In the genomic region with DNA sequence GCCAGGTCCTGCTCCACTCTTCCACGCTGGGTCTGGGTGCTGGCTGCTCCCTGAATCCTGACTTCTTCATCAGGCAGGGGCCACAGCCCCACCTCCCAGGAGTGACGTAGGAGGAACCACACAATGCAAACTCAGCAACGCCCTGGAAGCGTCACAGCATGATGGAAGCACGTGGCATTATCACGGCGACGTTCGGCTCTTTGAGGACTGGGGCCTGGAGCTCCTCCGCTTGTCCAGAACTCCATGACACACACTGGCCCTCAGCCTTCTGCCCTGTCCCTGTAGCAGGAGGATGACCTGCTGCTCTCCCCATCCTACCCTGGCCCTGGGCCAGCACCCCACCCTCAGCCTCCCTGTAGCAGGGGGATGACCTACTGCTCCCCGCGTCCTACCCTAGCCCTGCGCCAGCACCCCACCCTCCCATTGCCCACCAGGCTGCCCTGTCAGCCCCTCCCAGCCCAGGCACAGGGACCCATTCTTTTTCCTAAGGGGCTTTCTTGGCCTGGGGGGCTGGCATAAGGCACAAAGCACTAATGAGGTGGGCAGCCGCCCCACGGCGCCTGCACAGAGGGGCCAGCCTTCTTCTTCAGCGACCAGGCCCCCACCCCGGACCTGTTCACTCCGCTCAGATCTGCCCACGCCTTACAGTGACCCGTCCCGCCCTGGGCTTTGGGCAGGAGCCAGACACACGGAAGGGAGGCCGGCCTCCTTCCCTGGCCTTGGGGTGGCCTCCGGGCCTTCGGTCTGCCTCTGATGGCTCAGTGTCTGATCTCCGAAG, we compare ENCODE assay signal across 19 cellular contexts.
DNase-seq lines count a peak whose midpoint lies in the region; ATAC-seq and TF ChIP-seq lines count a peak whose summit lies in the region.
"Had no signal": no experiment of that assay in that cellular context is flagged by ENCODE, and none has a peak within 500 bp of the region (broad histone marks: within the 10 kb centered on the region; RNA-seq: fewer than 3 reads in every experiment).

No MANE protein-coding gene starts in this region.

- H3K27me3 Mint-ChIP-seq in neural crest cell (ENCODE audit: low read depth), result no peaks in the 10 kb centered on the region
- H3K27me3 Mint-ChIP-seq: activated CD4-positive, alpha-beta memory T cell treated with anti-CD3 and anti-CD28 coated beads, Interleukin-2, amount 10 ng/mL, durations not matched to agents 7 days and 5 days; naive thymus-derived CD4-positive, alpha-beta T cell had no signal

- H3K27me3 ChIP-seq in Panc1 (ENCODE audit: control insufficient read depth, insufficient read depth, low read length) (no peaks in the 10 kb centered on the region), thyroid gland (no peaks in the 10 kb centered on the region)
- H3K27me3 ChIP-seq: BLaER1 treated with 17β-estradiol and CSF1 and Interleukin-3, amounts not matched to agents 10 nM and 100 nM; left lung had no signal

- H3K4me1 ChIP-seq in Panc1 (ENCODE audit: control insufficient read depth, insufficient read depth, low read length) (peaks cover 46% of the 10 kb centered on the region), thyroid gland (peaks cover 25 to 65% of the 10 kb centered on the region in 2 donors)

- ATAC-seq in Panc1, result no peak
- ATAC-seq in HG02588 (IDR thresholded peaks at IDR 0.05; ENCODE audit: unreplicated experiment), result no peak
- ATAC-seq in HG03460 (IDR thresholded peaks at IDR 0.05; ENCODE audit: unreplicated experiment), result no peak
- ATAC-seq: activated T-cell treated with anti-CD3 and anti-CD28 coated beads, Interleukin-2, amount 50 U/mL, for 4 hours; left lung; naive thymus-derived CD4-positive, alpha-beta T cell; PC-3 had no signal

- POLR2A ChIA-PET in Panc1 (lab: Charles Lee), result no interaction called here

- TF ChIP-seq CTCF in Panc1 (IDR thresholded peaks at IDR 0.05), result no peak
- no peak for TF ChIP-seq CTCF in coronary artery (IDR thresholded peaks at IDR 0.05)
- TF ChIP-seq CTCF in neural crest cell (conservative IDR thresholded peaks at IDR 0.05), result no peak
- TF ChIP-seq CTCF in thyroid gland (IDR thresholded peaks at IDR 0.05), result no peak

- no peak for TF ChIP-seq POLR2A in thyroid gland (IDR thresholded peaks at IDR 0.05)

- DNase-seq in Panc1 (ENCODE audit: low read depth, low spot score) (no peak), coronary artery (ENCODE audit: low spot score) (peak; percentile 76), neural crest cell (ENCODE audit: low read depth, low spot score) (no peak), thyroid gland (no peak), NCI-H748 treated with DMSO at 0.1 percent for 48 hours (lab: John Stamatoyannopoulos, UW) (no peak), RPMI8226 (no peak)
- DNase-seq: activated CD4-positive, alpha-beta memory T cell treated with anti-CD3 and anti-CD28 coated beads, Interleukin-2, amount 10 ng/mL, durations not matched to agents 7 days and 5 days; activated T-cell treated with anti-CD3 and anti-CD28 coated beads, Interleukin-2, amount 50 U/mL, for 4 hours; central memory CD4-positive, alpha-beta T cell; foreskin fibroblast; MM.1S; naive thymus-derived CD4-positive, alpha-beta T cell; NCI-H2029; PC-3; stimulated activated CD4-positive, alpha-beta T cell treated with anti-CD3 and anti-CD28 coated beads, Interleukin-1b, Interleukin-23, amount 100 ng/mL, for 48 hours had no signal

- H3K4me3 Mint-ChIP-seq in neural crest cell, result no peak overlapping the region
- H3K4me3 Mint-ChIP-seq: activated CD4-positive, alpha-beta memory T cell treated with anti-CD3 and anti-CD28 coated beads, Interleukin-2, amount 10 ng/mL, durations not matched to agents 7 days and 5 days; activated T-cell treated with anti-CD3 and anti-CD28 coated beads, Interleukin-2, amount 50 U/mL, for 4 hours; naive thymus-derived CD4-positive, alpha-beta T cell had no signal

- no peaks in the 10 kb centered on the region for H3K36me3 Mint-ChIP-seq in neural crest cell (ENCODE audit: low read depth)
- H3K36me3 Mint-ChIP-seq: naive thymus-derived CD4-positive, alpha-beta T cell had no signal

- H3K9me3 ChIP-seq in Panc1 (ENCODE audit: control insufficient read depth, insufficient read depth, low read depth, low read length) (no peaks in the 10 kb centered on the region), thyroid gland (no peaks in the 10 kb centered on the region)
- H3K9me3 ChIP-seq: left lung had no signal

- BruUV-seq in Panc1 (replicated peaks; lab: Mats Ljungman, UMichigan), result no TSS peak

- peak overlapping the region; percentile 91 for H3K27ac ChIP-seq in Panc1 (ENCODE audit: low read length)
- peak overlapping the region; percentile 84 to 96 for H3K27ac ChIP-seq in coronary artery
- H3K27ac ChIP-seq in thyroid gland, result peak overlapping the region in 2 of 3 donors; percentile 10 to 49
- H3K27ac ChIP-seq: BLaER1 treated with 17β-estradiol and CSF1 and Interleukin-3, amounts not matched to agents 10 nM and 100 nM; left lung had no signal

- CTCF ChIA-PET in Panc1 (lab: Charles Lee), result no interaction called here

- H3K36me3 ChIP-seq in Panc1 (ENCODE audit: control insufficient read depth, insufficient read depth, low read length) (no peaks in the 10 kb centered on the region), thyroid gland (no peaks in the 10 kb centered on the region)
- H3K36me3 ChIP-seq: BLaER1 treated with 17β-estradiol and CSF1 and Interleukin-3, amounts not matched to agents 10 nM and 100 nM; left lung had no signal

- H3K4me1 Mint-ChIP-seq in neural crest cell, result peaks cover 23% of the 10 kb centered on the region
- H3K4me1 Mint-ChIP-seq: activated CD4-positive, alpha-beta memory T cell treated with anti-CD3 and anti-CD28 coated beads, Interleukin-2, amount 10 ng/mL, durations not matched to agents 7 days and 5 days had no signal

- H3K9me3 Mint-ChIP-seq in neural crest cell, result no peaks in the 10 kb centered on the region
- H3K9me3 Mint-ChIP-seq: activated CD4-positive, alpha-beta memory T cell treated with anti-CD3 and anti-CD28 coated beads, Interleukin-2, amount 10 ng/mL, durations not matched to agents 7 days and 5 days; activated T-cell treated with anti-CD3 and anti-CD28 coated beads, Interleukin-2, amount 50 U/mL, for 4 hours had no signal

- intact Hi-C loops in Panc1 (cut with micrococcal nuclease; ENCODE audit: unreplicated experiment), result no loop called here
- intact Hi-C loops in thyroid gland (cut with DNase I), result no loop called here

- WGBS in thyroid gland, 2 donors, result 91 to 98% methylated on average over 26 to 27 of the region's 27 CpGs

- H3K27ac Mint-ChIP-seq in neural crest cell (ENCODE audit: unreplicated experiment), result peak overlapping the region; percentile 27
- H3K27ac Mint-ChIP-seq: activated CD4-positive, alpha-beta memory T cell treated with anti-CD3 and anti-CD28 coated beads, Interleukin-2, amount 10 ng/mL, durations not matched to agents 7 days and 5 days had no signal

- in situ Hi-C loops in Panc1 (cut with HindIII; ENCODE audit: low pct_unique_long_range_greater_than_20kb, low sequenced_read_pairs), result no loop called here

- H3K4me3 ChIP-seq in Panc1 (ENCODE audit: low read depth in 2 of 2, low read length in 2 of 2), result no peak overlapping the region
- H3K4me3 ChIP-seq in coronary artery, result no peak overlapping the region
- no peak overlapping the region for H3K4me3 ChIP-seq in thyroid gland (replicated peaks in 1 of 3)
- H3K4me3 ChIP-seq: BLaER1 treated with 17β-estradiol and CSF1 and Interleukin-3, amounts not matched to agents 10 nM and 100 nM; left lung had no signal

Comparison
In these comparisons a context has a peak if more than half of its experiments do, and no peak if none do; other contexts are left out.
1. H3K27ac ChIP-seq: peak in every context shown above with its lines; median percentile 91 in Panc1; 90 in coronary artery; 30 in thyroid gland.